8 cellular contexts compared by ENCODE assay signal in the genomic region with DNA sequence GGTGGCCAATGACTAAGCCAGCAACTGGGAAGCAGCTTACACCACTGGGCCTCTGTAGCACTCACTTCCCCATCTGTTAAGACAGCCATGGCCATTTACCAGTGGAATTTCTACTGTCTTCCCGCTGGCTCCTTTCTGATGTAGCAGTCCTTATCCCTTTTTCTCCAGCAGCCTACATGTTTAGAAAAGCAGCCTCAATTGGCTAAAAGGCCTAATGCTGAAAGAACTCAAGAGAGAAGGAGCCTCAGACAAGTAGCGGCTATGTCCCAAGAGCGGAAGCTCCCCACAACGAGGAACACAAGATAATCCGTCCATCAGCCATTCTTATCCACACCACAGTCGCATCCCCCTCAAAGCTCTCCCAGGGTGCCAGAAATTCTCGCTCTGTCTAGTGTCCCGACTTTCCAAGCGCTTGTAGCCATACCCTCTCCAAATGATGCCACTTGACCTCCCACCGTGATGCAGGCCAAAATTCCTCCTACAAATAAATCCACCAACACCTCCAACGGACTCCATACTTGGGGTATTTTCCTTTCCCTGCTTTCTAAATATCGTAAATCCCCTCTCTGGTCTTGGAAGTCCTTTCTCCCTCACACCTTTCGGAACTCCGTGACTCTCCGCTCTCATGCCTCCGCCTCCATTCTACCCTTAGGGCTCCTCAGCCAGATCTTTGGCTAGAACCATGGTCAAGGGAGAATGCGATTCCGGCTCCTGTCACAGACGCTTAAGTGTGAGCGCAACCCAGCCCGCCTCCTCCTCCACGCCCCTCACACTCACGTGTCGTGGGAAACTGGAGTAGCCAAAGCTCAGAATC. TPM values are rescaled to one million over a fixed set of nuclear protein-coding genes. Genes with fewer than 3 reads are reported as not detected.
A peak's percentile ranks its signal among the peaks of the same experiment; 100 is the strongest.
DNase-seq lines count a peak whose midpoint lies in the region; ATAC-seq and FAIRE-seq lines count a peak whose summit lies in the region.

No MANE protein-coding gene starts in this region.

- no peak for FAIRE-seq in HTR-8/SVneo (lab: Jason Lieb, UNC)

- DNase-seq in NCI-H1105 (lab: John Stamatoyannopoulos, UW) (peak; percentile 54), NCI-H1105 treated with DMSO at 0.1 percent for 48 hours (lab: John Stamatoyannopoulos, UW) (no peak), HTR-8/SVneo (ENCODE audit: insufficient read length, low spot score) (peak; percentile 11), T1000 (lab: John Stamatoyannopoulos, UW) (peak; percentile 59), epidermal melanocyte (ENCODE audit: insufficient read length, low spot score) (peak; percentile 41), G401 (ENCODE audit: low spot score) (no peak)

- H3K9ac ChIP-seq in mucosa of stomach (ENCODE audit: low read length), result peak overlapping the region; percentile 92

- H3K27me3 ChIP-seq in mucosa of stomach (ENCODE audit: control insufficient read depth, insufficient read depth, low read length), result no peaks in the 10 kb centered on the region

- peak; percentile 33 for ATAC-seq in GM21515 (IDR thresholded peaks at IDR 0.05; ENCODE audit: unreplicated experiment)

- peak overlapping the region; percentile 93 for H3K4me3 ChIP-seq in mucosa of stomach (ENCODE audit: low read length)

- no peaks in the 10 kb centered on the region for H3K4me1 ChIP-seq in mucosa of stomach (ENCODE audit: control insufficient read depth, insufficient read depth, low read length)

- no peaks in the 10 kb centered on the region for H3K36me3 ChIP-seq in mucosa of stomach (ENCODE audit: control insufficient read depth, insufficient read depth, low read length)

- no peaks in the 10 kb centered on the region for H3K9me3 ChIP-seq in mucosa of stomach (ENCODE audit: control insufficient read depth, low read length)

- in situ Hi-C loops in G401 (cut with HindIII; ENCODE audit: low sequenced_read_pairs), result no loop called here

RNA-seq across cellular contexts. Expression of a gene that starts 0.5 kb away (rescaled TPM):
- total RNA-seq in G401 (2014; rRNA removed; shearing (Covaris generic)), result 292 and 302 TPM in 2 replicates

RNA-seq across cellular contexts. Expression of a gene that starts 34.6 kb away (rescaled TPM):
- total RNA-seq in G401 (2014; rRNA removed; shearing (Covaris generic)), result 20.7 and 38.5 TPM in 2 replicates

RNA-seq across cellular contexts. Expression of a gene that starts 40.4 kb away (rescaled TPM):
- total RNA-seq in G401 (2014; rRNA removed; shearing (Covaris generic)), result 4.5 and 8.2 TPM in 2 replicates

Comparison
In these comparisons a context has a peak if more than half of its experiments do, and no peak if none do; other contexts are left out.
1. DNase-seq: peak in NCI-H1105 (single experiment), HTR-8/SVneo (single experiment), T1000 (single experiment) and epidermal melanocyte (single experiment); none in NCI-H1105 treated with DMSO at 0.1 percent for 48 hours (single experiment) and G401 (single experiment).